Comparison of ENCODE assay signal across 13 cellular contexts in genomic region chr3:39671116-39671515, GRCh38.
"Had no signal": no experiment of that assay in that cellular context is flagged by ENCODE, and none has a peak within 500 bp of the region (broad histone marks: within the 10 kb centered on the region; RNA-seq: fewer than 3 reads in every experiment).

No MANE protein-coding gene starts in this region.

- H3K36me3 Mint-ChIP-seq: activated naive CD8-positive, alpha-beta T cell; immature natural killer cell; naive thymus-derived CD8-positive, alpha-beta T cell; stimulated activated memory B cell treated with anti-CD40 and anti-IgM and Interleukin-4, amounts not matched to agents 10 μg/mL and 1 μg/mL and 100 μg/mL, for 72 hours had no signal

- H3K9me3 ChIP-seq: mucosa of descending colon, transverse colon had no signal

- H3K9me3 Mint-ChIP-seq: activated T-cell treated with anti-CD3 and anti-CD28 coated beads, Interleukin-2, amount 50 U/mL, for 24 hours had no signal

- H3K4me3 ChIP-seq: cardiac muscle cell, mucosa of descending colon, transverse colon had no signal

- H3K4me3 Mint-ChIP-seq: activated naive CD8-positive, alpha-beta T cell; activated T-cell treated with anti-CD3 and anti-CD28 coated beads, Interleukin-2, amount 50 U/mL, for 24 hours; immature natural killer cell; naive thymus-derived CD8-positive, alpha-beta T cell; stimulated activated memory B cell treated with anti-CD40 and anti-IgM and Interleukin-4, amounts not matched to agents 10 μg/mL and 1 μg/mL and 100 μg/mL, for 72 hours had no signal

- H3K27ac ChIP-seq: cardiac muscle cell, transverse colon had no signal

- H3K4me1 ChIP-seq: transverse colon had no signal

- DNase-seq: activated gamma-delta T cell; activated T-cell treated with anti-CD3 and anti-CD28 coated beads, Interleukin-2, amount 50 U/mL, for 24 hours; aorta; glutamatergic neuron; immature natural killer cell; mucosa of descending colon; naive thymus-derived CD8-positive, alpha-beta T cell; posterior cingulate gyrus; substantia nigra; transverse colon had no signal

- H3K36me3 ChIP-seq: cardiac muscle cell, transverse colon had no signal

- H3K27me3 ChIP-seq: cardiac muscle cell, transverse colon had no signal

- H3K4me1 Mint-ChIP-seq: immature natural killer cell; naive thymus-derived CD8-positive, alpha-beta T cell; stimulated activated memory B cell treated with anti-CD40 and anti-IgM and Interleukin-4, amounts not matched to agents 10 μg/mL and 1 μg/mL and 100 μg/mL, for 72 hours had no signal

- ATAC-seq: mucosa of descending colon; naive thymus-derived CD8-positive, alpha-beta T cell; stimulated activated memory B cell treated with anti-CD40 and anti-IgM and Interleukin-4, amounts not matched to agents 10 μg/mL and 1 μg/mL and 100 μg/mL, for 72 hours had no signal
